In genomic region chr1:33137800-33138199, GRCh38 we compare ENCODE assay signal across 8 cellular contexts. TPM values are rescaled to one million over a fixed set of nuclear protein-coding genes. Genes with fewer than 3 reads are reported as not detected.
DNase-seq lines count a peak whose midpoint lies in the region; ATAC-seq and TF ChIP-seq lines count a peak whose summit lies in the region.

No MANE protein-coding gene starts in this region.

- no peak overlapping the region for H4K91ac ChIP-seq in mesenchymal stem cell (ENCODE audit: low read length)

- WGBS in mesenchymal stem cell: 21% methylated on average over 6 of the region's 8 CpGs

- no peak overlapping the region for H3K27ac ChIP-seq in mesenchymal stem cell (ENCODE audit: low read length, poor library complexity, severe bottlenecking)

- no peak overlapping the region for H2AK5ac ChIP-seq in mesenchymal stem cell (ENCODE audit: low read length, severe bottlenecking)

- H4K8ac ChIP-seq in mesenchymal stem cell (ENCODE audit: low read length): no peak overlapping the region

- H3K14ac ChIP-seq in mesenchymal stem cell (ENCODE audit: low read length in 2 of 2): no peak overlapping the region

- H2BK5ac ChIP-seq in mesenchymal stem cell (ENCODE audit: low read depth, low read length, poor library complexity, severe bottlenecking): no peak overlapping the region

- peak; percentile 47 for TF ChIP-seq CTCF in GM13977 (IDR thresholded peaks at IDR 0.05; ENCODE audit: extremely low read depth, insufficient read depth, missing control alignments)

- in situ Hi-C loops in GM13977 (cut with MboI; ENCODE audit: low pct_unique_long_range_greater_than_20kb, low sequenced_read_pairs, unreplicated experiment): no loop called here

- H3K9ac ChIP-seq in mesenchymal stem cell (ENCODE audit: low read length): no peak overlapping the region

- H3K4me2 ChIP-seq in mesenchymal stem cell (ENCODE audit: low read length, poor library complexity, severe bottlenecking): no peak overlapping the region

- no peak overlapping the region for H2AFZ ChIP-seq in mesenchymal stem cell (ENCODE audit: low read depth, low read length)

- no peak overlapping the region for H2BK15ac ChIP-seq in mesenchymal stem cell (ENCODE audit: low read depth, poor library complexity, severe bottlenecking)

- no peak for ATAC-seq in HG02870 (IDR thresholded peaks at IDR 0.05; ENCODE audit: unreplicated experiment)
- no peak for ATAC-seq in HG03342 (IDR thresholded peaks at IDR 0.05; ENCODE audit: unreplicated experiment)

- H3K4me1 ChIP-seq in mesenchymal stem cell (ENCODE audit: control insufficient read depth, insufficient read depth, low read depth, low read length): peaks cover 17% of the 10 kb centered on the region

- H3K4me3 ChIP-seq in mesenchymal stem cell (ENCODE audit: insufficient read depth in 1 of 2, low read depth in 1 of 2, low read length in 2 of 2): no peak overlapping the region

- H2BK12ac ChIP-seq in mesenchymal stem cell (ENCODE audit: low read length in 2 of 2): no peak overlapping the region

- H3K18ac ChIP-seq in mesenchymal stem cell (ENCODE audit: low read depth in 1 of 2, low read length in 2 of 2): no peak overlapping the region

- DNase-seq in GM13977 (ENCODE audit: low spot score) (no peak), RPMI8226 (peak; percentile 40), cerebellar cortex (ENCODE audit: low spot score) (peak; percentile 62), mesenchymal stem cell (peak; percentile 40), HuH-7.5 (ENCODE audit: low spot score) (no peak), AG20443 (ENCODE audit: low spot score) (no peak)

- no peaks in the 10 kb centered on the region for H3K9me3 ChIP-seq in mesenchymal stem cell (ENCODE audit: control insufficient read depth, low read length)

- peaks cover 5% of the 10 kb centered on the region for H3K79me1 ChIP-seq in mesenchymal stem cell (replicated peaks; ENCODE audit: low read length, poor library complexity, severe bottlenecking)

- no peak overlapping the region for H3K23ac ChIP-seq in mesenchymal stem cell (ENCODE audit: low read length in 2 of 2)

- H3K36me3 ChIP-seq in mesenchymal stem cell (ENCODE audit: control insufficient read depth in 1 of 2, insufficient read depth in 2 of 2, low read depth in 1 of 2, low read length in 2 of 2): peaks cover 0 to 15% of the 10 kb centered on the region in 2 experiments

- H2BK120ac ChIP-seq in mesenchymal stem cell (ENCODE audit: low read depth, low read length): no peak overlapping the region

- no peak overlapping the region for H3K4ac ChIP-seq in mesenchymal stem cell (ENCODE audit: low read depth in 1 of 2, low read length in 2 of 2)

- peaks cover 0 to 6% of the 10 kb centered on the region in 2 experiments for H3K27me3 ChIP-seq in mesenchymal stem cell (ENCODE audit: control insufficient read depth in 1 of 2, insufficient read depth in 1 of 2, low read length in 2 of 2)

RNA-seq across cellular contexts. Expression of gene TRIM62, which starts 44.0 kb away (rescaled TPM):
- 10.9 TPM for polyA plus RNA-seq in mesenchymal stem cell (2013, experiment 1 of 2)
- 10.9 TPM for polyA plus RNA-seq in mesenchymal stem cell (2013, experiment 2 of 2)

RNA-seq across cellular contexts. Expression of gene AZIN2, which starts 56.8 kb away (rescaled TPM):
- 4.2 TPM for polyA plus RNA-seq in mesenchymal stem cell (2013, experiment 1 of 2)
- polyA plus RNA-seq in mesenchymal stem cell (2013, experiment 2 of 2): 3.2 TPM

Comparison
In these comparisons a context has a peak if more than half of its experiments do, and no peak if none do; other contexts are left out.
1. DNase-seq: peak in RPMI8226 (single experiment), cerebellar cortex (single experiment) and mesenchymal stem cell (single experiment); none in GM13977 (single experiment), HuH-7.5 (single experiment) and AG20443 (single experiment).